In the genomic region with DNA sequence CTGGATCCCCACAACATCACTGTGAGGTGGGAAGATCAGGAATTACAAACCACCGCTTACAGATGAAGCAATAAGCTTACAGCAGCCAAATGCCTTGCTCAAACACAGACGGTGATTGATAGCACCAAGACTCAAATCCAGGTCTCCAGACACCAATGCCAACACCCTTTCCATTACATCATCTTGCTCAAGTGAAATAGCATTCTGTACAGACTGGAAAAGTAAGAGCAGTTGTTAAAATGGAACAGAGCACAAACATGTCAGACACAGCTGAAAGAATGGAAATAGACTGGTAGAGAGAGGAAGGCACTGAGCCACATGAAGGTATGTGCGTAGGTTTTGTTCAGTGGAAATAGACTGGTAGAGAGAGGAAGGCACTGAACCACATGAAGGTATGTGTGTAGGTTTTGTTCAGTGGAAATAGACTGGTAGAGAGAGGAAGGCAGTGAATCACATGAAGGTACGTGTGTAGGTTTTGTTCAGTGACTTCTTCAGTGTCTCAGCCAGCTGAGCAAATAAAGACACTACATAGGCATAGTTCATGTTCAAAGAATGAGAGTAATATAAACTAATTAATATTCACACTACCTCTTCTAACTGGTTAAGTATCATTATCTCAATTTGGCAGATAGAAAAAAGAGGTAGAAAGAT, we compare ENCODE assay signal across 11 cellular contexts. TPM values are rescaled to one million over a fixed set of nuclear protein-coding genes. Genes with fewer than 3 reads are reported as not detected.
DNase-seq lines count a peak whose midpoint lies in the region; ATAC-seq, FAIRE-seq and TF ChIP-seq lines count a peak whose summit lies in the region.
"Had no signal": no experiment of that assay in that cellular context is flagged by ENCODE, and none has a peak within 500 bp of the region (broad histone marks: within the 10 kb centered on the region; RNA-seq: fewer than 3 reads in every experiment).

No MANE protein-coding gene starts in this region.

- peak overlapping the region; percentile 71 for H3K4me2 ChIP-seq in A549

- H3K27ac Mint-ChIP-seq in activated T-helper 1 cell treated with anti-CD3 and anti-CD28 coated beads, Interleukin-12 subunit alpha, Interleukin-12 subunit beta, Interleukin-2, Interleukin-4 antibody, amounts not matched to agents 30 ng/mL and 10 ng/mL and 1 ng/mL, durations not matched to agents 14 hours and 24 hours and 36 hours: peak overlapping the region; percentile 54
- H3K27ac Mint-ChIP-seq: mesothelial cell of epicardium had no signal

- H3K9me3 ChIP-seq in A549: no peaks in the 10 kb centered on the region

- H3K4me3 ChIP-seq in A549: peak overlapping the region; percentile 13; the same call in 1 of the 3 replicates

- no peak for TF ChIP-seq CTCF in A549 (IDR thresholded peaks at IDR 0.05)

- H3K27me3 Mint-ChIP-seq in activated T-helper 1 cell treated with anti-CD3 and anti-CD28 coated beads, Interleukin-12 subunit alpha, Interleukin-12 subunit beta, Interleukin-2, Interleukin-4 antibody, amounts not matched to agents 30 ng/mL and 10 ng/mL and 1 ng/mL, durations not matched to agents 14 hours and 24 hours and 36 hours (ENCODE audit: insufficient read depth): no peaks in the 10 kb centered on the region

- POLR2A ChIA-PET in A549 (lab: Yijun Ruan, JAX): interaction anchor here (1.4 kb wide), 1 partner anchor 15 kb away, joined by 6 read pairs; a partner anchor contains a TSS

- H3K9me3 Mint-ChIP-seq in activated T-helper 1 cell treated with anti-CD3 and anti-CD28 coated beads, Interleukin-12 subunit alpha, Interleukin-12 subunit beta, Interleukin-2, Interleukin-4 antibody, amounts not matched to agents 30 ng/mL and 10 ng/mL and 1 ng/mL, durations not matched to agents 14 hours and 24 hours and 36 hours: no peaks in the 10 kb centered on the region
- H3K9me3 Mint-ChIP-seq: mesothelial cell of epicardium had no signal

- no peak for TF ChIP-seq EP300 in A549 (IDR thresholded peaks at IDR 0.05)

- CTCF ChIA-PET in A549 (lab: Yijun Ruan, JAX): interaction anchor here (0.6 to 1.6 kb wide), 4 partner anchors 15 to 346 kb away, joined by 3 to 8 read pairs (median 3); a partner anchor contains a TSS

- FAIRE-seq in A549 (lab: Jason Lieb, UNC): no peak
- FAIRE-seq in H54 (lab: Jason Lieb, UNC): peak; percentile 95

- peak overlapping the region; percentile 73 to 74 for H3K27ac ChIP-seq in A549

- TF ChIP-seq POLR2A in A549 (IDR thresholded peaks at IDR 0.05; ENCODE audit: low read length) (no peak), H54 (IDR thresholded peaks at IDR 0.05; ENCODE audit: low read depth, low read length) (no peak)

- peak in 1 of 2 experiments; percentile 52 for DNase-seq in A549 (ENCODE audit: low read depth in 1 of 2, low spot score in 1 of 2)
- no peak for DNase-seq in H54 (ENCODE audit: insufficient read length, low spot score)
- DNase-seq in activated T-helper 1 cell treated with anti-CD3 and anti-CD28 coated beads, Interleukin-12 subunit alpha, Interleukin-12 subunit beta, Interleukin-2, Interleukin-4 antibody, amounts not matched to agents 30 ng/mL and 10 ng/mL and 1 ng/mL, durations not matched to agents 14 hours and 24 hours and 36 hours (ENCODE audit: low spot score): no peak
- DNase-seq in left lobe of liver (ENCODE audit: low spot score): peak; percentile 81
- DNase-seq in ureter (ENCODE audit: low spot score): no peak
- DNase-seq in GDM1 (lab: John Stamatoyannopoulos, UW): no peak
- no peak for DNase-seq in nucleus accumbens (lab: John Stamatoyannopoulos, UW)
- DNase-seq in epidermal melanocyte (ENCODE audit: insufficient read length, low spot score): no peak
- DNase-seq: effector CD4-positive, alpha-beta T cell; NCI-H2081 treated with DMSO at 0.1 percent for 48 hours had no signal

- no peak for TF ChIP-seq RAD21 in A549 (conservative IDR thresholded peaks at IDR 0.05 in 1 of 2, IDR thresholded peaks at IDR 0.05 in 1 of 2)

- peak; percentile 40 to 64; a peak in 3 of 6 replicates for ATAC-seq in A549
- peak; percentile 69 for ATAC-seq in left lobe of liver

- H3K36me3 Mint-ChIP-seq in activated T-helper 1 cell treated with anti-CD3 and anti-CD28 coated beads, Interleukin-12 subunit alpha, Interleukin-12 subunit beta, Interleukin-2, Interleukin-4 antibody, amounts not matched to agents 30 ng/mL and 10 ng/mL and 1 ng/mL, durations not matched to agents 14 hours and 24 hours and 36 hours (ENCODE audit: low read depth): no peaks in the 10 kb centered on the region
- H3K36me3 Mint-ChIP-seq: mesothelial cell of epicardium had no signal

- H3K4me3 Mint-ChIP-seq in activated T-helper 1 cell treated with anti-CD3 and anti-CD28 coated beads, Interleukin-12 subunit alpha, Interleukin-12 subunit beta, Interleukin-2, Interleukin-4 antibody, amounts not matched to agents 30 ng/mL and 10 ng/mL and 1 ng/mL, durations not matched to agents 14 hours and 24 hours and 36 hours: no peak overlapping the region
- H3K4me3 Mint-ChIP-seq: mesothelial cell of epicardium had no signal

- intact Hi-C loops in activated T-helper 1 cell treated with anti-CD3 and anti-CD28 coated beads, Interleukin-12 subunit alpha, Interleukin-12 subunit beta, Interleukin-2, Interleukin-4 antibody, amounts not matched to agents 30 ng/mL and 10 ng/mL and 1 ng/mL, durations not matched to agents 14 hours and 24 hours and 36 hours (cut with micrococcal nuclease): loop anchor here (1.0 to 2.0 kb wide), 2 partner anchors 13 to 260 kb away; no protein-coding TSS in a partner anchor

- WGBS in A549 (ENCODE audit: missing lambda C conversion rate): 56% methylated on average over 4 of the region's 4 CpGs

- H3K4me1 Mint-ChIP-seq in activated T-helper 1 cell treated with anti-CD3 and anti-CD28 coated beads, Interleukin-12 subunit alpha, Interleukin-12 subunit beta, Interleukin-2, Interleukin-4 antibody, amounts not matched to agents 30 ng/mL and 10 ng/mL and 1 ng/mL, durations not matched to agents 14 hours and 24 hours and 36 hours (ENCODE audit: low read depth): peaks cover 21% of the 10 kb centered on the region

- H3K4me1 ChIP-seq in A549: peaks cover 74% of the 10 kb centered on the region

TF ChIP-seq in A549, 52 proteins besides CTCF, POLR2A, EP300 and RAD21:
- no peak for TF ChIP-seq ZNF302 (CRISPR knock-in tag; IDR thresholded peaks at IDR 0.05)
- TF ChIP-seq CEBPB (IDR thresholded peaks at IDR 0.05): peak in 1 of 2 experiments; percentile 53; a peak in 3 of 4 replicates
- no peak for TF ChIP-seq CHD4 (IDR thresholded peaks at IDR 0.05; ENCODE audit: borderline replicate concordance)

RNA-seq across cellular contexts. Expression of a gene that starts 15.6 kb away (rescaled TPM):
- polyA plus RNA-seq in A549 (2011; rRNA removed) (97.0 and 142 TPM in 2 replicates), A549 (2017; fragmentation: RNase III; extraction: RNeasy Plus Mini Kit Qiagen cat#74134 plus additional on column Dnase treatment) (33.7 to 48.0 TPM (median 33.9 TPM) in 3 replicates)
- polyA plus RNA-seq in A549 (2012; cell fraction: cytosol; rRNA removed): 32.0 and 37.0 TPM in 2 replicates
- polyA plus RNA-seq in A549 (2012; cell fraction: nucleus; rRNA removed): 36.3 and 48.3 TPM in 2 replicates
- 76.6 and 88.4 TPM in 2 replicates for polyA minus RNA-seq in A549 (2011; rRNA and poly(A)+ RNA removed)
- total RNA-seq in activated T-helper 1 cell treated with anti-CD3 and anti-CD28 coated beads, Interleukin-12 subunit alpha, Interleukin-12 subunit beta, Interleukin-2, Interleukin-4 antibody, amounts not matched to agents 30 ng/mL and 10 ng/mL and 1 ng/mL, durations not matched to agents 14 hours and 24 hours and 36 hours: 0.22 and 0.34 TPM in 2 replicates
- total RNA-seq in left lobe of liver (109 TPM), ureter (64.2 TPM)

Comparison
In these comparisons a context has a peak if more than half of its experiments do, and no peak if none do; other contexts are left out.
1. RNA of a gene that starts 15.6 kb away (total RNA-seq): 109 TPM in left lobe of liver (single experiment) and 64.2 TPM in ureter (single experiment); 0.22 to 0.34 TPM in activated T-helper 1 cell treated with anti-CD3 and anti-CD28 coated beads, Interleukin-12 subunit alpha, Interleukin-12 subunit beta, Interleukin-2, Interleukin-4 antibody, amounts not matched to agents 30 ng/mL and 10 ng/mL and 1 ng/mL, durations not matched to agents 14 hours and 24 hours and 36 hours; every median in the first group is over 10 times any median in the second.